ENCODE assay signal across 30 cellular contexts in genomic region chr1:27327964-27328363, GRCh38. TPM values are rescaled to one million over a fixed set of nuclear protein-coding genes. Genes with fewer than 3 reads are reported as not detected.
DNase-seq lines count a peak whose midpoint lies in the region; ATAC-seq and TF ChIP-seq lines count a peak whose summit lies in the region.
"Had no signal": no experiment of that assay in that cellular context is flagged by ENCODE, and none has a peak within 500 bp of the region (broad histone marks: within the 10 kb centered on the region; RNA-seq: fewer than 3 reads in every experiment).

No MANE protein-coding gene starts in this region.

- no peaks in the 10 kb centered on the region for H3K9me3 Mint-ChIP-seq in activated CD8-positive, alpha-beta memory T cell treated with anti-CD3 and anti-CD28 coated beads, Interleukin-2, amount 10 ng/mL, durations not matched to agents 7 days and 5 days (ENCODE audit: low read depth)
- H3K9me3 Mint-ChIP-seq in brain (no peaks in the 10 kb centered on the region), natural killer cell (no peaks in the 10 kb centered on the region)
- H3K9me3 Mint-ChIP-seq: nephron; T-helper 2 cell treated with Interferon-gamma antibody and Interleukin-4, amounts not matched to agents 5 μg/mL and 100 μg/mL, for 36 hours had no signal

- H3K27ac ChIP-seq in DND-41 (ENCODE audit: low read length): no peak overlapping the region
- H3K27ac ChIP-seq: colonic mucosa, ovary, right lobe of liver, VCaP had no signal

- no peaks in the 10 kb centered on the region for H3K27me3 Mint-ChIP-seq in activated CD8-positive, alpha-beta memory T cell treated with anti-CD3 and anti-CD28 coated beads, Interleukin-2, amount 10 ng/mL, durations not matched to agents 7 days and 5 days
- H3K27me3 Mint-ChIP-seq in brain (no peaks in the 10 kb centered on the region), natural killer cell (ENCODE audit: low read depth in 2 of 2) (no peaks in the 10 kb centered on the region)

- CTCF ChIA-PET in activated CD8-positive, alpha-beta memory T cell treated with anti-CD3 and anti-CD28 coated beads, Interleukin-2, amount 10 ng/mL, durations not matched to agents 7 days and 5 days (lab: Charles Lee): interaction anchor here (0.8 to 2.6 kb wide), 5 partner anchors 28 to 67 kb away, joined by 4 to 20 read pairs (median 11); no protein-coding TSS in a partner anchor

- no peaks in the 10 kb centered on the region for H3K9me3 ChIP-seq in DND-41 (ENCODE audit: insufficient read depth, low read length, severe bottlenecking)
- H3K9me3 ChIP-seq: colonic mucosa, MG63, ovary, right lobe of liver had no signal

- H3K79me2 ChIP-seq in DND-41 (ENCODE audit: insufficient read depth, low read length): peaks cover 66% of the 10 kb centered on the region

- peaks cover 53% of the 10 kb centered on the region for H4K20me1 ChIP-seq in DND-41 (ENCODE audit: insufficient read depth, low read length)

- no peak overlapping the region for H3K9ac ChIP-seq in DND-41 (ENCODE audit: low read depth, low read length)

- H2AFZ ChIP-seq in DND-41 (ENCODE audit: low read depth, low read length): no peak overlapping the region

- H3K27ac Mint-ChIP-seq in activated CD8-positive, alpha-beta memory T cell treated with anti-CD3 and anti-CD28 coated beads, Interleukin-2, amount 10 ng/mL, durations not matched to agents 7 days and 5 days: peak overlapping the region; percentile 14
- H3K27ac Mint-ChIP-seq in brain (peak overlapping the region in 3 of 5 experiments; percentile 12 to 56 (median 29)), natural killer cell (peak overlapping the region; percentile 14 to 19)
- H3K27ac Mint-ChIP-seq: nephron; T-helper 2 cell treated with Interferon-gamma antibody and Interleukin-4, amounts not matched to agents 5 μg/mL and 100 μg/mL, for 36 hours had no signal

- peak overlapping the region; percentile 17; the same call in 1 of the 2 replicates for H3K4me2 ChIP-seq in DND-41 (ENCODE audit: insufficient read depth, low read length)

- TF ChIP-seq CTCF in DND-41 (IDR thresholded peaks at IDR 0.05; ENCODE audit: borderline replicate concordance, extremely low read depth, low read length, poor library complexity, severe bottlenecking) (no peak), brain (conservative IDR thresholded peaks at IDR 0.05) (no peak), natural killer cell (IDR thresholded peaks at IDR 0.05) (no peak)

- no peak overlapping the region for H3K4me3 ChIP-seq in DND-41 (ENCODE audit: low read depth in 1 of 2, low read length in 2 of 2)
- H3K4me3 ChIP-seq: colonic mucosa, MG63, ovary, right lobe of liver had no signal

- intact Hi-C loops in natural killer cell (cut with micrococcal nuclease): no loop called here

- no peak for DNase-seq in activated CD8-positive, alpha-beta memory T cell treated with anti-CD3 and anti-CD28 coated beads, Interleukin-2, amount 10 ng/mL, durations not matched to agents 7 days and 5 days
- no peak for DNase-seq in activated CD8-positive, alpha-beta memory T cell treated with anti-CD3 and anti-CD28 coated beads, Interleukin-2, amount 50 U/mL, for 4 hours
- DNase-seq in DND-41 (no peak), natural killer cell (no peak), medulla oblongata (ENCODE audit: extremely low spot score) (no peak), AG08395 (ENCODE audit: low spot score) (no peak)
- DNase-seq: activated CD4-positive, alpha-beta T cell treated with anti-CD3 and anti-CD28 coated beads, Interleukin-2, amount 50 U/mL, for 4 hours; activated gamma-delta T cell; AML-193; amygdala; colonic mucosa; GDM1; kidney; MG63; NCI-H2029 treated with DMSO at 0.1 percent for 48 hours; NCI-H345; NCI-H774; ovary; substantia nigra had no signal

- peaks cover 81% of the 10 kb centered on the region for H3K36me3 ChIP-seq in DND-41 (ENCODE audit: insufficient read depth, low read length)
- H3K36me3 ChIP-seq: ovary had no signal

- no peak overlapping the region for H3K4me3 Mint-ChIP-seq in activated CD8-positive, alpha-beta memory T cell treated with anti-CD3 and anti-CD28 coated beads, Interleukin-2, amount 10 ng/mL, durations not matched to agents 7 days and 5 days
- H3K4me3 Mint-ChIP-seq in brain (peak overlapping the region in 1 of 5 experiments; percentile 4), natural killer cell (no peak overlapping the region)
- H3K4me3 Mint-ChIP-seq: nephron; T-helper 2 cell treated with Interferon-gamma antibody and Interleukin-4, amounts not matched to agents 5 μg/mL and 100 μg/mL, for 36 hours had no signal

- ATAC-seq in activated CD8-positive, alpha-beta memory T cell treated with anti-CD3 and anti-CD28 coated beads, Interleukin-2, amount 10 ng/mL, durations not matched to agents 7 days and 5 days: no peak
- ATAC-seq in DND-41 (ENCODE audit: insufficient read depth, low read depth): no peak
- no peak for ATAC-seq in natural killer cell
- no peak for ATAC-seq in activated CD4-positive, CD25-positive, alpha-beta regulatory T cell treated with anti-CD3 and anti-CD28 coated beads, Interleukin-2, amount 50 U/mL, for 24 hours
- ATAC-seq: right lobe of liver, SK-N-SH treated with all-trans-retinoic acid at 6 μM for 48 hours had no signal

- no peaks in the 10 kb centered on the region for H3K27me3 ChIP-seq in DND-41 (ENCODE audit: insufficient read depth, low read length, poor library complexity)
- H3K27me3 ChIP-seq: colonic mucosa, MG63, ovary, right lobe of liver had no signal

- peaks cover 30% of the 10 kb centered on the region for H3K36me3 Mint-ChIP-seq in activated CD8-positive, alpha-beta memory T cell treated with anti-CD3 and anti-CD28 coated beads, Interleukin-2, amount 10 ng/mL, durations not matched to agents 7 days and 5 days
- H3K36me3 Mint-ChIP-seq in brain (peaks cover 42% of the 10 kb centered on the region), natural killer cell (no peaks in the 10 kb centered on the region)

- peaks cover 30% of the 10 kb centered on the region for H3K4me1 ChIP-seq in DND-41 (ENCODE audit: insufficient read depth, low read length)

- H3K4me1 Mint-ChIP-seq in activated CD8-positive, alpha-beta memory T cell treated with anti-CD3 and anti-CD28 coated beads, Interleukin-2, amount 10 ng/mL, durations not matched to agents 7 days and 5 days: peaks cover 55% of the 10 kb centered on the region
- H3K4me1 Mint-ChIP-seq in brain: peaks cover 51% of the 10 kb centered on the region
- H3K4me1 Mint-ChIP-seq in natural killer cell: peaks cover 55 to 70% of the 10 kb centered on the region in 2 donors

RNA-seq across cellular contexts. Expression of gene TMEM222, which starts 6.0 kb away (rescaled TPM):
- 10 to 100 TPM; 31.0 to 44.2 TPM for total RNA-seq in activated CD8-positive, alpha-beta memory T cell treated with anti-CD3 and anti-CD28 coated beads, Interleukin-2, amount 10 ng/mL, durations not matched to agents 7 days and 5 days
- polyA plus RNA-seq in brain (ENCODE audit: insufficient read depth, low read depth, low replicate concordance): 113 TPM
- 10 to 100 TPM; 34.9 to 41.2 (median 37.3) TPM for total RNA-seq in natural killer cell

RNA-seq across cellular contexts. Expression of gene SYTL1, which starts 13.9 kb away (rescaled TPM):
- 10 to 100 TPM; 60.7 to 85.3 TPM for total RNA-seq in activated CD8-positive, alpha-beta memory T cell treated with anti-CD3 and anti-CD28 coated beads, Interleukin-2, amount 10 ng/mL, durations not matched to agents 7 days and 5 days
- 24.1 TPM for polyA plus RNA-seq in brain (ENCODE audit: insufficient read depth, low read depth, low replicate concordance)
- total RNA-seq in natural killer cell: 100 to 1,000 TPM; 244 to 312 (median 273) TPM
- total RNA-seq: lung microvascular endothelial cell had no signal

RNA-seq across cellular contexts. Expression of gene MAP3K6, which starts 38.8 kb away (rescaled TPM):
- total RNA-seq in activated CD8-positive, alpha-beta memory T cell treated with anti-CD3 and anti-CD28 coated beads, Interleukin-2, amount 10 ng/mL, durations not matched to agents 7 days and 5 days: 10 to 100 TPM in 1 of 2 experiments, 1 to 10 TPM in 1; 7.4 to 10.6 TPM
- polyA plus RNA-seq in brain (ENCODE audit: insufficient read depth, low read depth, low replicate concordance): 6.9 TPM
- total RNA-seq in natural killer cell: 10 to 100 TPM in 2 of 3 donors, 1 to 10 TPM in 1; 8.2 to 15.1 (median 12.1) TPM

RNA-seq across cellular contexts. Expression of gene FCN3, which starts 46.7 kb away (rescaled TPM):
- total RNA-seq in activated CD8-positive, alpha-beta memory T cell treated with anti-CD3 and anti-CD28 coated beads, Interleukin-2, amount 10 ng/mL, durations not matched to agents 7 days and 5 days: not detected
- 1.4 TPM for polyA plus RNA-seq in brain (ENCODE audit: insufficient read depth, low read depth, low replicate concordance)
- not detected for total RNA-seq in natural killer cell
- total RNA-seq: A172, fibroblast of lung, lung microvascular endothelial cell, urinary bladder had no signal
- polyA plus RNA-seq: fibroblast of lung had no signal

RNA-seq across cellular contexts. Expression of gene CD164L2, which starts 55.2 kb away (rescaled TPM):
- total RNA-seq in activated CD8-positive, alpha-beta memory T cell treated with anti-CD3 and anti-CD28 coated beads, Interleukin-2, amount 10 ng/mL, durations not matched to agents 7 days and 5 days: not detected
- polyA plus RNA-seq in brain (ENCODE audit: insufficient read depth, low read depth, low replicate concordance): 2.2 TPM
- total RNA-seq in natural killer cell: under 1 TPM in 1 of 3 donors, not detected in 2; 0.40 TPM
- total RNA-seq: A172, fibroblast of lung, lung microvascular endothelial cell, urinary bladder had no signal
- polyA plus RNA-seq: fibroblast of lung had no signal
